Comparison of ENCODE assay signal across 20 cellular contexts in the genomic region with DNA sequence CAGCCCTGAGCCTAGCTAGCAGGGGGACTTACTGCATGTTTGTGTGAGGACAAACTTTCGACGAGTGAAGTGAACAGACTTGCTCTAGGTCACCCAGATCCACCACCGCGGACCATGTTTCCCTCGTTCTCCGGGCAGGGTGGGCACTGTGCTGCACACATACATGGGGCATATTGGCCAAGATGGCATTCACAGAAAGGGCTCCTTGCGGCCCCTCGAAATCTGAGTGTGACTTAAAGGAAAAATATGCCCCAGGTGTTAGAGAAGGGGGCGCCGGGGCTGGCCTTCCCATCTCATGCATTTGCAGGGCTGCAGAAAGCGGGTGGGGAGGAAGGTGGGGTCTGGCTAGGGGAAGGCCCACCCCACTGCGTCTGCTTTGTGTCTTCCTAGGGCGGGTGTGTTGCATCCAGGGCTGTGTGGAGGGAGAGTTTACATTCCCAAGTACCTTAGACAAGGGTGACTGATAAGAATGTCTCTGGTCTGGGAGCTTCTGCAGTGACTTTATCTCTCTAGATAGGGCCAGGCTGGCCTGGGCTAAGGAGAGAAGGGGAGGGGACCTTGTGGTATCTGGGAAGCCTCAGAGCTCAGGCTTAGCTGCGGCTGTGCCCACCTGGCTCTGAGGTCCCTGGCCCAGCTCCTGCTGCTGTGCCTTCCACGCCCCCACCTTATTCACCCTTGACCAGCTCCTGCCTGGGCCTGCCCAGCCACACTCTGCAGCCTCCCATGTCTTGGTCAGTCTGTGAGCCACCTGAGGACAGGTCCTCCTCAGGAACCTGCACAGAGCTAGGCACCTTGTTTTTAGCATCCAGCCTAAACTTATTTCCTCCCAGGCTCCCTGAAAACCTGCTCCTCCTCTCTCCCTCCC. TPM values are rescaled to one million over a fixed set of nuclear protein-coding genes. Genes with fewer than 3 reads are reported as not detected.
DNase-seq lines count a peak whose midpoint lies in the region; ATAC-seq and TF ChIP-seq lines count a peak whose summit lies in the region.
"Had no signal": no experiment of that assay in that cellular context is flagged by ENCODE, and none has a peak within 500 bp of the region (broad histone marks: within the 10 kb centered on the region; RNA-seq: fewer than 3 reads in every experiment).

No MANE protein-coding gene starts in this region.

- intact Hi-C loops in cardiac septum (cut with DNase I) (no loop called here), left ventricle myocardium inferior (cut with micrococcal nuclease) (no loop called here)

- WGBS in mesendoderm (ENCODE audit: extremely low coverage, insufficient coverage, low lambda C conversion rate), result no CpG with 5 or more reads among the region's 15 CpGs

- H3K36me3 Mint-ChIP-seq in type B pancreatic cell (no peaks in the 10 kb centered on the region), glutamatergic neuron (ENCODE audit: unreplicated experiment) (peaks cover 13% of the 10 kb centered on the region)

- no peaks in the 10 kb centered on the region for H3K36me3 ChIP-seq in left ventricle myocardium inferior
- no peaks in the 10 kb centered on the region for H3K36me3 ChIP-seq in mesendoderm (ENCODE audit: control insufficient read depth, insufficient read depth, low read length)
- H3K36me3 ChIP-seq: right lobe of liver, uterus had no signal

- H3K27me3 ChIP-seq in left ventricle myocardium inferior (ENCODE audit: low read depth) (no peaks in the 10 kb centered on the region), mesendoderm (ENCODE audit: insufficient read depth, low read length, poor library complexity) (no peaks in the 10 kb centered on the region)
- H3K27me3 ChIP-seq: right lobe of liver, uterus had no signal

- no peak overlapping the region for H3K18ac ChIP-seq in mesendoderm (ENCODE audit: low read length)

- no peak overlapping the region for H4K5ac ChIP-seq in mesendoderm (ENCODE audit: low read length)

- no peak overlapping the region for H3K4me2 ChIP-seq in mesendoderm (ENCODE audit: low read length)
- H3K4me2 ChIP-seq: KMS-11 had no signal

- TF ChIP-seq CTCF in left ventricle myocardium inferior (IDR thresholded peaks at IDR 0.05; ENCODE audit: borderline replicate concordance) (no peak), type B pancreatic cell (conservative IDR thresholded peaks at IDR 0.05) (no peak), glutamatergic neuron (IDR thresholded peaks at IDR 0.05; ENCODE audit: partially characterized antibody, unreplicated experiment) (no peak)

- peaks cover 12% of the 10 kb centered on the region for H3K9me3 ChIP-seq in left ventricle myocardium inferior (replicated peaks)
- H3K9me3 ChIP-seq: uterus had no signal

- H3K9me3 Mint-ChIP-seq in type B pancreatic cell (peaks cover 8% of the 10 kb centered on the region), glutamatergic neuron (ENCODE audit: unreplicated experiment) (peaks cover 7% of the 10 kb centered on the region)

- H3K27me3 Mint-ChIP-seq in type B pancreatic cell, result no peaks in the 10 kb centered on the region
- H3K27me3 Mint-ChIP-seq in glutamatergic neuron (ENCODE audit: unreplicated experiment), result peaks cover 4% of the 10 kb centered on the region

- ATAC-seq in HG03565 (IDR thresholded peaks at IDR 0.05; ENCODE audit: unreplicated experiment), result no peak
- ATAC-seq in GM18505 (IDR thresholded peaks at IDR 0.05; ENCODE audit: unreplicated experiment), result no peak
- ATAC-seq: HCT116, right lobe of liver, T-helper 17 cell had no signal

- TF ChIP-seq POLR2A in GM18505 (IDR thresholded peaks at IDR 0.05; ENCODE audit: borderline replicate concordance, extremely low read depth, insufficient read depth, insufficient read length), result no peak

- no peak overlapping the region for H3K23ac ChIP-seq in mesendoderm (ENCODE audit: low read length)

- no peak overlapping the region for H3K4ac ChIP-seq in mesendoderm (ENCODE audit: low read depth, low read length)

- no peak overlapping the region for H2BK120ac ChIP-seq in mesendoderm (ENCODE audit: low read depth, low read length)

- H2BK15ac ChIP-seq in mesendoderm (replicated peaks; ENCODE audit: low read depth), result no peak overlapping the region

- H4K8ac ChIP-seq in mesendoderm (ENCODE audit: low read depth, low read length), result no peak overlapping the region

- H3K4me3 Mint-ChIP-seq in type B pancreatic cell (no peak overlapping the region), glutamatergic neuron (ENCODE audit: unreplicated experiment) (no peak overlapping the region)
- H3K4me3 Mint-ChIP-seq: T-helper 17 cell had no signal

- H3K27ac Mint-ChIP-seq in type B pancreatic cell (no peak overlapping the region), glutamatergic neuron (ENCODE audit: unreplicated experiment) (no peak overlapping the region)
- H3K27ac Mint-ChIP-seq: T-helper 17 cell had no signal

- peak overlapping the region; percentile 44 for H3K56ac ChIP-seq in mesendoderm (ENCODE audit: low read length)

- H3K79me1 ChIP-seq in mesendoderm (ENCODE audit: low read length), result no peaks in the 10 kb centered on the region

- H3K4me1 ChIP-seq in left ventricle myocardium inferior (peaks cover 24% of the 10 kb centered on the region), mesendoderm (ENCODE audit: control insufficient read depth, low read depth, low read length) (peaks cover 2% of the 10 kb centered on the region)
- H3K4me1 ChIP-seq: right lobe of liver had no signal

- no peak overlapping the region for H3K9ac ChIP-seq in mesendoderm (ENCODE audit: low read length)
- H3K9ac ChIP-seq: KMS-11 had no signal

- no peak overlapping the region for H2BK5ac ChIP-seq in mesendoderm (ENCODE audit: low read length)

- DNase-seq in cardiac septum (ENCODE audit: low spot score), result peak; percentile 57
- DNase-seq in left ventricle myocardium inferior, result no peak
- DNase-seq in activated CD8-positive, alpha-beta memory T cell treated with anti-CD3 and anti-CD28 coated beads, Interleukin-2, amount 50 U/mL, for 48 hours, result peak; percentile 26
- peak; percentile 96 for DNase-seq in mesendoderm
- peak; percentile 65 for DNase-seq in type B pancreatic cell (ENCODE audit: extremely low spot score, unreplicated experiment)
- no peak for DNase-seq in glutamatergic neuron
- DNase-seq: cerebellar nuclear complex, hypothalamus, NCI-H1092, NCI-H2081 treated with DMSO at 0.1 percent for 48 hours, NCI-H524, occipital lobe, right lobe of liver, SHP77 treated with DMSO at 0.1 percent for 48 hours, T-helper 17 cell, uterus had no signal

- H3K79me2 ChIP-seq in mesendoderm (ENCODE audit: control insufficient read depth, insufficient read depth, low read length), result no peaks in the 10 kb centered on the region

- peak overlapping the region; percentile 89 for H2AK5ac ChIP-seq in mesendoderm (ENCODE audit: low read length)

- H3K4me1 Mint-ChIP-seq in type B pancreatic cell (ENCODE audit: unreplicated experiment), result peaks cover 14% of the 10 kb centered on the region
- H3K4me1 Mint-ChIP-seq in glutamatergic neuron (ENCODE audit: low read depth, unreplicated experiment), result peaks cover 3% of the 10 kb centered on the region

- H3K4me3 ChIP-seq in left ventricle myocardium inferior (no peak overlapping the region), mesendoderm (ENCODE audit: low read length) (no peak overlapping the region)
- H3K4me3 ChIP-seq: right lobe of liver, uterus had no signal

- H3K27ac ChIP-seq in left ventricle myocardium inferior (replicated peaks) (no peak overlapping the region), mesendoderm (ENCODE audit: low read depth, low read length) (no peak overlapping the region)
- H3K27ac ChIP-seq: KMS-11, right lobe of liver, uterus had no signal

RNA-seq across cellular contexts. Expression of gene LRRC32, which starts 45.8 kb away (rescaled TPM):
- total RNA-seq in cardiac septum, result 33.5 TPM
- 35.1 TPM for total RNA-seq in left ventricle myocardium inferior
- 0.76 TPM for polyA plus RNA-seq in mesendoderm (2013, experiment 1 of 2)
- polyA plus RNA-seq in mesendoderm (2013, experiment 2 of 2), result 0.84 TPM
- total RNA-seq in type B pancreatic cell (ENCODE audit: low replicate concordance), result 4.3 and 5.4 TPM in 2 replicates
- total RNA-seq in glutamatergic neuron (ENCODE audit: unreplicated experiment), result 0.39 TPM

Comparison
In these comparisons a context has a peak if more than half of its experiments do, and no peak if none do; other contexts are left out.
1. DNase-seq: peak in cardiac septum (single experiment), activated CD8-positive, alpha-beta memory T cell treated with anti-CD3 and anti-CD28 coated beads, Interleukin-2, amount 50 U/mL, for 48 hours (single experiment), mesendoderm (single experiment) and type B pancreatic cell (single experiment); none in left ventricle myocardium inferior (single experiment) and glutamatergic neuron (single experiment).